25 cellular contexts compared by ENCODE assay signal in genomic region chr6:156010-156409, GRCh38.
"Had no signal": no experiment of that assay in that cellular context is flagged by ENCODE, and none has a peak within 500 bp of the region (broad histone marks: within the 10 kb centered on the region; RNA-seq: fewer than 3 reads in every experiment).

No MANE protein-coding gene starts in this region.

- H3K4me3 ChIP-seq: Peyer's patch, SJSA1 had no signal

- H3K27ac Mint-ChIP-seq: activated CD8-positive, alpha-beta T cell treated with anti-CD3 and anti-CD28 coated beads for 36 hours; activated naive CD8-positive, alpha-beta T cell treated with anti-CD3 and anti-CD28 coated beads, Interleukin-2, amount 50 U/mL, for 24 hours; brain had no signal

- H3K27me3 ChIP-seq: Peyer's patch had no signal

- ATAC-seq: activated CD8-positive, alpha-beta T cell treated with anti-CD3 and anti-CD28 coated beads for 36 hours; activated naive CD8-positive, alpha-beta T cell treated with anti-CD3 and anti-CD28 coated beads, Interleukin-2, amount 50 U/mL, for 24 hours; SK-N-SH treated with all-trans-retinoic acid at 6 μM for 48 hours had no signal

- DNase-seq: activated CD4-positive, CD25-positive, alpha-beta regulatory T cell; activated effector memory CD4-positive, alpha-beta T cell treated with anti-CD3 and anti-CD28 coated beads, Interleukin-2, amount 50 U/mL, for 16 hours; activated naive CD4-positive, alpha-beta T cell treated with Interleukin-2 at 50 U/mL for 16 hours; activated naive CD8-positive, alpha-beta T cell treated with anti-CD3 and anti-CD28 coated beads, Interleukin-2, amount 50 U/mL, for 24 hours; activated T-cell treated with anti-CD3 and anti-CD28 coated beads, Interleukin-2, amount 50 U/mL, for 4 hours; amygdala; NCI-H1048; NCI-H1930; NCI-H2171; NCI-H2227 treated with DMSO at 0.1 percent for 48 hours; NCI-H446 treated with DMSO at 0.1 percent for 48 hours; NCI-H524 treated with DMSO at 0.1 percent for 48 hours; NCI-H774; OCI-M1; Peyer's patch; SHP77; T1000 had no signal

- H3K9me3 Mint-ChIP-seq: activated CD8-positive, alpha-beta T cell treated with anti-CD3 and anti-CD28 coated beads for 36 hours; activated naive CD4-positive, alpha-beta T cell treated with anti-CD3 and anti-CD28 coated beads, Interleukin-2, amount 50 U/mL, for 72 hours; activated naive CD8-positive, alpha-beta T cell treated with anti-CD3 and anti-CD28 coated beads, Interleukin-2, amount 50 U/mL, for 24 hours; activated T-cell treated with anti-CD3 and anti-CD28 coated beads, Interleukin-2, amount 50 U/mL, for 4 hours; central memory CD8-positive, alpha-beta T cell had no signal

- H3K27ac ChIP-seq: Peyer's patch, SJSA1 had no signal

- FAIRE-seq: astrocyte, TTC549 had no signal

- H3K4me1 ChIP-seq: Peyer's patch had no signal

- H3K4me3 Mint-ChIP-seq: activated CD8-positive, alpha-beta T cell treated with anti-CD3 and anti-CD28 coated beads for 36 hours; activated naive CD8-positive, alpha-beta T cell treated with anti-CD3 and anti-CD28 coated beads, Interleukin-2, amount 50 U/mL, for 24 hours; activated T-cell treated with anti-CD3 and anti-CD28 coated beads, Interleukin-2, amount 50 U/mL, for 4 hours; brain; central memory CD8-positive, alpha-beta T cell had no signal

- H3K9me3 ChIP-seq: Peyer's patch, SJSA1 had no signal

- H3K36me3 Mint-ChIP-seq: activated naive CD4-positive, alpha-beta T cell treated with anti-CD3 and anti-CD28 coated beads, Interleukin-2, amount 50 U/mL, for 72 hours; brain had no signal

- H3K36me3 ChIP-seq: Peyer's patch, SJSA1 had no signal
